Comparison of ENCODE assay signal across 13 cellular contexts in the genomic region with DNA sequence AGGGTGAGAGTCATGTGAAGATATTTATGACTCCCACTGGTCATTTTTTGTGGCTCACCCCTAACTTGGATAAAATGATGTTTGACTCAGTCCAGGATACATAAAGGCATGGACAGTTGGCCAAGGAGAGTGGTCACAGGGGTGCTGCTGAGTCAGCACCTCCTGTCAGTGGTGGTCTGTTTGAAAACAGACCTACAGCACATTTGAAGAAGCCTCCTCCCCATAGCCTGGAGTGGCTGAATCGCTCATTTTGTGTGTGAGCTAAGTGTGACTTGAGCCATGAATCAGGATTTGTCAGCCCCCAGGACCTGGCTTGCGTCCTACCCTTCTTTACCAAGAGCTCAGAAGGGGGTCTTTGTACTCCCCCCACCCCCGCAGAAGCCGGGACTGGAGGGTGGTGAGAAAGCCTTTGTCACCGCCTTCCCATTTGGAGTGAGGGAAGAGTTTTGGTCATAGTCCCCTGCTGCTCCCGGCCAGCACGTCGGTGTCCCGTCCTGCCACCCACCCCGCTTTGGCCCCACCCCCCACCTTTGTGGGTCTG. TPM values are rescaled to one million over a fixed set of nuclear protein-coding genes. Genes with fewer than 3 reads are reported as not detected.
A peak's percentile ranks its signal among the peaks of the same experiment; 100 is the strongest.
DNase-seq lines count a peak whose midpoint lies in the region; ATAC-seq and TF ChIP-seq lines count a peak whose summit lies in the region.
"Had no signal": no experiment of that assay in that cellular context is flagged by ENCODE, and none has a peak within 500 bp of the region (broad histone marks: within the 10 kb centered on the region; RNA-seq: fewer than 3 reads in every experiment).

No MANE protein-coding gene starts in this region.

- TF ChIP-seq CTCF in activated B cell treated with CpG ODN at 0.5 μM for 24 hours (IDR thresholded peaks at IDR 0.05), result no peak
- no peak for TF ChIP-seq CTCF in thoracic aorta (IDR thresholded peaks at IDR 0.05)

- peaks cover 72% of the 10 kb centered on the region for H3K4me1 Mint-ChIP-seq in activated B cell treated with CpG ODN at 0.5 μM for 24 hours

- H3K4me3 Mint-ChIP-seq in activated B cell treated with CpG ODN at 0.5 μM for 24 hours, result no peak overlapping the region

- H3K27me3 ChIP-seq in thoracic aorta (replicated peaks; ENCODE audit: insufficient read depth), result no peaks in the 10 kb centered on the region

- intact Hi-C loops in activated B cell treated with CpG ODN at 0.5 μM for 24 hours (cut with micrococcal nuclease), result loop anchor here (1.0 kb wide), 1 partner anchor 8 kb away; no protein-coding TSS in a partner anchor

- no peaks in the 10 kb centered on the region for H3K36me3 Mint-ChIP-seq in activated B cell treated with CpG ODN at 0.5 μM for 24 hours (ENCODE audit: low read depth)

- H3K4me3 ChIP-seq in thoracic aorta, result peak overlapping the region; percentile 16
- H3K4me3 ChIP-seq: left ventricle myocardium inferior had no signal

- H3K9me3 Mint-ChIP-seq in activated B cell treated with CpG ODN at 0.5 μM for 24 hours, result no peaks in the 10 kb centered on the region

- peak overlapping the region; percentile 3 for H3K27ac Mint-ChIP-seq in activated B cell treated with CpG ODN at 0.5 μM for 24 hours

- H3K27me3 Mint-ChIP-seq in activated B cell treated with CpG ODN at 0.5 μM for 24 hours, result no peaks in the 10 kb centered on the region

- peak overlapping the region; percentile 26 to 57 for H3K27ac ChIP-seq in thoracic aorta

- H3K4me1 ChIP-seq in thoracic aorta (ENCODE audit: control insufficient read depth in 1 of 2, low read depth in 2 of 2), result peaks cover 58 to 84% of the 10 kb centered on the region in 2 donors

- no peaks in the 10 kb centered on the region for H3K36me3 ChIP-seq in thoracic aorta
- H3K36me3 ChIP-seq: left ventricle myocardium inferior had no signal

- POLR2A ChIA-PET in HEK293T (lab: Yijun Ruan, JAX), result interaction anchor here (1.0 to 1.1 kb wide), 2 partner anchors 11 to 91 kb away, joined by 3 read pairs; no protein-coding TSS in a partner anchor
- POLR2A ChIA-PET in activated B cell treated with CpG ODN at 0.5 μM for 24 hours (lab: Charles Lee), result interaction anchor here (0.6 to 1.6 kb wide), 5 partner anchors 9 to 18 kb away, joined by 3 to 6 read pairs (median 5); no protein-coding TSS in a partner anchor

- ATAC-seq in activated B cell treated with CpG ODN at 0.5 μM for 24 hours (ENCODE audit: low read depth) (no peak), thoracic aorta (ENCODE audit: insufficient number of reproducible peaks, low FRiP score, low read depth) (no peak), HG03442 (IDR thresholded peaks at IDR 0.05; ENCODE audit: unreplicated experiment) (no peak)

- no peaks in the 10 kb centered on the region for H3K9me3 ChIP-seq in thoracic aorta
- H3K9me3 ChIP-seq: left ventricle myocardium inferior had no signal

- DNase-seq in HEK293T (ENCODE audit: extremely low spot score), result no peak
- no peak for DNase-seq in activated B cell treated with CpG ODN at 0.5 μM for 24 hours
- peak; percentile 46 for DNase-seq in hepatic stellate cell (ENCODE audit: low spot score)
- no peak for DNase-seq in thoracic aorta (ENCODE audit: low spot score)
- DNase-seq in mucosa of gallbladder (ENCODE audit: low spot score), result no peak
- no peak for DNase-seq in NCI-H748 (lab: John Stamatoyannopoulos, UW; ENCODE audit: unreplicated experiment)
- DNase-seq: effector memory CD4-positive, alpha-beta T cell; GDM1; left ventricle myocardium inferior; NCI-H2107; stimulated activated CD4-positive, alpha-beta T cell treated with anti-CD3 and anti-CD28 coated beads, Interleukin-12 subunit alpha, Interleukin-12 subunit beta, amount 100 ng/mL, for 4 hours; T-helper 1 cell had no signal

- CTCF ChIA-PET in HEK293T (lab: Yijun Ruan, JAX) (interaction anchor here (1.2 kb wide), 1 partner anchor 25 kb away, joined by 3 read pairs; no protein-coding TSS in a partner anchor), activated B cell treated with CpG ODN at 0.5 μM for 24 hours (lab: Charles Lee) (no interaction called here)

TF ChIP-seq in HEK293T, 16 proteins besides CTCF, POLR2A, EP300 and RAD21:
- TF ChIP-seq FOXK2 (IDR thresholded peaks at IDR 0.05) (no peak), HDGF (IDR thresholded peaks at IDR 0.05; ENCODE audit: borderline replicate concordance) (no peak), BHLHE40 (IDR thresholded peaks at IDR 0.05; ENCODE audit: borderline replicate concordance) (no peak)
- TF ChIP-seq, protein P1, sequence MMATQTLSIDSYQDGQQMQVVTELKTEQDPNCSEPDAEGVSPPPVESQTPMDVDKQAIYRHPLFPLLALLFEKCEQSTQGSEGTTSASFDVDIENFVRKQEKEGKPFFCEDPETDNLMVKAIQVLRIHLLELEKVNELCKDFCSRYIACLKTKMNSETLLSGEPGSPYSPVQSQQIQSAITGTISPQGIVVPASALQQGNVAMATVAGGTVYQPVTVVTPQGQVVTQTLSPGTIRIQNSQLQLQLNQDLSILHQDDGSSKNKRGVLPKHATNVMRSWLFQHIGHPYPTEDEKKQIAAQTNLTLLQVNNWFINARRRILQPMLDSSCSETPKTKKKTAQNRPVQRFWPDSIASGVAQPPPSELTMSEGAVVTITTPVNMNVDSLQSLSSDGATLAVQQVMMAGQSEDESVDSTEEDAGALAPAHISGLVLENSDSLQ (IDR thresholded peaks at IDR 0.05), result peak; percentile 60

RNA-seq across cellular contexts. Expression of a gene that starts 35.6 kb away (rescaled TPM):
- total RNA-seq in activated B cell treated with CpG ODN at 0.5 μM for 24 hours (191 and 223 TPM in 2 replicates), thoracic aorta (100 to 1,000 TPM; 219 to 300 TPM), mucosa of gallbladder (111 TPM)
